ENCODE assay signal across 11 cellular contexts in genomic region chr16:73268311-73268997, GRCh38.
DNase-seq lines count a peak whose midpoint lies in the region; ATAC-seq and TF ChIP-seq lines count a peak whose summit lies in the region.
"Had no signal": no experiment of that assay in that cellular context is flagged by ENCODE, and none has a peak within 500 bp of the region (broad histone marks: within the 10 kb centered on the region; RNA-seq: fewer than 3 reads in every experiment).

No MANE protein-coding gene starts in this region.

- H3K27me3 ChIP-seq in brain microvascular endothelial cell (replicated peaks), result no peaks in the 10 kb centered on the region

- no peak overlapping the region for H3K27ac Mint-ChIP-seq in neural crest cell (ENCODE audit: unreplicated experiment)
- H3K27ac Mint-ChIP-seq in mesothelial cell of epicardium, result no peak overlapping the region
- H3K27ac Mint-ChIP-seq: activated CD4-positive, alpha-beta T cell treated with anti-CD3 and anti-CD28 coated beads, Interleukin-2, amount 10 ng/mL, durations not matched to agents 24 days and 14 days; progenitor cell of endocrine pancreas had no signal

- H3K36me3 Mint-ChIP-seq in neural crest cell (ENCODE audit: low read depth) (no peaks in the 10 kb centered on the region), mesothelial cell of epicardium (no peaks in the 10 kb centered on the region)

- no peaks in the 10 kb centered on the region for H3K27me3 Mint-ChIP-seq in neural crest cell (ENCODE audit: low read depth)
- no peaks in the 10 kb centered on the region for H3K27me3 Mint-ChIP-seq in mesothelial cell of epicardium (ENCODE audit: low read depth)
- H3K27me3 Mint-ChIP-seq: activated CD4-positive, alpha-beta T cell treated with anti-CD3 and anti-CD28 coated beads, Interleukin-2, amount 10 ng/mL, durations not matched to agents 24 days and 14 days had no signal

- TF ChIP-seq CTCF in brain microvascular endothelial cell (IDR thresholded peaks at IDR 0.05; ENCODE audit: low read depth, low read length, missing control alignments), result peak; percentile 51
- TF ChIP-seq CTCF in neural crest cell (conservative IDR thresholded peaks at IDR 0.05), result peak; percentile 31
- no peak for TF ChIP-seq CTCF in mesothelial cell of epicardium (IDR thresholded peaks at IDR 0.05; ENCODE audit: unreplicated experiment)

- H3K4me1 Mint-ChIP-seq in neural crest cell (peaks cover 25% of the 10 kb centered on the region), mesothelial cell of epicardium (no peaks in the 10 kb centered on the region)
- H3K4me1 Mint-ChIP-seq: activated CD4-positive, alpha-beta T cell treated with anti-CD3 and anti-CD28 coated beads, Interleukin-2, amount 10 ng/mL, durations not matched to agents 24 days and 14 days had no signal

- H3K9me3 Mint-ChIP-seq in neural crest cell (peaks cover 3% of the 10 kb centered on the region), mesothelial cell of epicardium (no peaks in the 10 kb centered on the region)
- H3K9me3 Mint-ChIP-seq: activated CD4-positive, alpha-beta T cell treated with anti-CD3 and anti-CD28 coated beads, Interleukin-2, amount 10 ng/mL, durations not matched to agents 24 days and 14 days had no signal

- no peak for ATAC-seq in left ventricle myocardium superior

- H3K4me3 Mint-ChIP-seq in neural crest cell (no peak overlapping the region), mesothelial cell of epicardium (no peak overlapping the region)
- H3K4me3 Mint-ChIP-seq: activated CD4-positive, alpha-beta T cell treated with anti-CD3 and anti-CD28 coated beads, Interleukin-2, amount 10 ng/mL, durations not matched to agents 24 days and 14 days had no signal

- H3K4me3 ChIP-seq in brain microvascular endothelial cell (ENCODE audit: low read depth, low read length), result no peak overlapping the region
- H3K4me3 ChIP-seq: breast epithelium had no signal

- H3K36me3 ChIP-seq in brain microvascular endothelial cell (replicated peaks), result no peaks in the 10 kb centered on the region
- H3K36me3 ChIP-seq: breast epithelium had no signal

- DNase-seq in DMS 273 treated with DMSO at 0.1 percent for 48 hours (lab: John Stamatoyannopoulos, UW) (peak; percentile 35), NCI-H2107 (lab: John Stamatoyannopoulos, UW) (peak; percentile 12), brain microvascular endothelial cell (no peak), neural crest cell (ENCODE audit: low read depth, low spot score) (no peak), T-helper 9 cell (no peak), left ventricle myocardium superior (no peak), CD1c-positive myeloid dendritic cell (ENCODE audit: extremely low spot score) (no peak), mesothelial cell of epicardium (ENCODE audit: low spot score in 2 of 2, unreplicated experiment in 2 of 2) (no peak)
- DNase-seq: activated CD4-positive, alpha-beta T cell treated with anti-CD3 and anti-CD28 coated beads, Interleukin-2, amount 10 ng/mL, durations not matched to agents 24 days and 14 days had no signal

- no peak overlapping the region for H3K27ac ChIP-seq in brain microvascular endothelial cell
- H3K27ac ChIP-seq: breast epithelium had no signal

- intact Hi-C loops in left ventricle myocardium superior (cut with micrococcal nuclease), result no loop called here

- in situ Hi-C loops in brain microvascular endothelial cell (cut with HindIII; ENCODE audit: low pct_ligation_motif_present, low sequenced_read_pairs), result no loop called here

Comparison
In these comparisons a context has a peak if more than half of its experiments do, and no peak if none do; other contexts are left out.
1. DNase-seq: peak in DMS 273 treated with DMSO at 0.1 percent for 48 hours (single experiment) and NCI-H2107 (single experiment); none in brain microvascular endothelial cell (single experiment), neural crest cell (single experiment), T-helper 9 cell (single experiment), left ventricle myocardium superior (single experiment), CD1c-positive myeloid dendritic cell (single experiment) and mesothelial cell of epicardium (0 of 2).